24 cellular contexts compared by ENCODE assay signal in genomic region chr22:45919504-45920286, GRCh38. TPM values are rescaled to one million over a fixed set of nuclear protein-coding genes. Genes with fewer than 3 reads are reported as not detected.
DNase-seq lines count a peak whose midpoint lies in the region; FAIRE-seq lines count a peak whose summit lies in the region.
"Had no signal": no experiment of that assay in that cellular context is flagged by ENCODE, and none has a peak within 500 bp of the region (broad histone marks: within the 10 kb centered on the region; RNA-seq: fewer than 3 reads in every experiment).

No MANE protein-coding gene starts in this region.

- H2BK5ac ChIP-seq in trophoblast cell (ENCODE audit: low read depth, low read length, poor library complexity) = no peak overlapping the region

- H3K9ac ChIP-seq in trophoblast cell (ENCODE audit: low read length) = no peak overlapping the region

- H3K4me2 ChIP-seq in trophoblast cell (ENCODE audit: low read length) = no peak overlapping the region

- H2AFZ ChIP-seq in trophoblast cell (ENCODE audit: insufficient read depth, low read length, poor library complexity) = no peak overlapping the region

- no peak overlapping the region for H3K4ac ChIP-seq in trophoblast cell (ENCODE audit: low read depth, low read length)

- intact Hi-C loops in posterior vena cava (cut with DNase I) = no loop called here

- no peaks in the 10 kb centered on the region for H3K79me2 ChIP-seq in trophoblast cell (ENCODE audit: control insufficient read depth, insufficient read depth, low read length, poor library complexity)

- H3K27me3 ChIP-seq in trophoblast cell (ENCODE audit: insufficient read depth, low read length) = no peaks in the 10 kb centered on the region
- H3K27me3 ChIP-seq: SJSA1 had no signal

- no peak overlapping the region for H2BK12ac ChIP-seq in trophoblast cell (ENCODE audit: low read length)

- no peak overlapping the region for H3K27ac ChIP-seq in trophoblast cell (ENCODE audit: low read depth, low read length)
- H3K27ac ChIP-seq: SJSA1, thoracic aorta had no signal

- H3K23ac ChIP-seq in trophoblast cell (ENCODE audit: low read length) = no peak overlapping the region

- no peaks in the 10 kb centered on the region for H3K36me3 ChIP-seq in trophoblast cell (ENCODE audit: control insufficient read depth in 1 of 2, insufficient read depth in 2 of 2, low read length in 2 of 2)
- H3K36me3 ChIP-seq: SJSA1, thoracic aorta had no signal

- FAIRE-seq in RCC 7860 (lab: Jason Lieb, UNC) = no peak
- FAIRE-seq: endothelial cell of umbilical vein, GM12892, kidney had no signal

- no peak overlapping the region for H4K12ac ChIP-seq in trophoblast cell (ENCODE audit: low read depth, low read length)

- H4K91ac ChIP-seq in trophoblast cell (ENCODE audit: low read depth, low read length) = no peak overlapping the region

- H4K8ac ChIP-seq in trophoblast cell (ENCODE audit: low read depth, low read length) = no peak overlapping the region

- no peak overlapping the region for H2BK120ac ChIP-seq in trophoblast cell (ENCODE audit: insufficient read depth, low read length, poor library complexity)

- H2AK5ac ChIP-seq in trophoblast cell (ENCODE audit: low read length) = no peak overlapping the region

- H3K79me1 ChIP-seq in trophoblast cell (ENCODE audit: low read length) = no peaks in the 10 kb centered on the region

- H3K14ac ChIP-seq in trophoblast cell (ENCODE audit: low read length) = no peak overlapping the region

- no peak overlapping the region for H3K18ac ChIP-seq in trophoblast cell (ENCODE audit: low read length)

- DNase-seq in DMS53 (lab: John Stamatoyannopoulos, UW) = peak; percentile 81
- peak; percentile 17 for DNase-seq in RCC 7860 (ENCODE audit: low spot score)
- DNase-seq in glomerular visceral epithelial cell (ENCODE audit: extremely low spot score) = peak; percentile 55
- peak; percentile 48 to 70 for DNase-seq in trophoblast cell
- no peak for DNase-seq in activated CD8-positive, alpha-beta memory T cell treated with anti-CD3 and anti-CD28 coated beads, Interleukin-2, amount 50 U/mL, for 48 hours
- no peak for DNase-seq in posterior vena cava (ENCODE audit: low spot score)
- no peak for DNase-seq in C1 segment of cervical spinal cord (lab: John Stamatoyannopoulos, UW)
- DNase-seq in anterior cingulate cortex (lab: John Stamatoyannopoulos, UW) = no peak
- DNase-seq: activated CD8-positive, alpha-beta T cell treated with anti-CD3 and anti-CD28 coated beads for 36 hours; activated T-cell treated with anti-CD3 and anti-CD28 coated beads, Interleukin-2, amount 50 U/mL, for 1 hour; amniotic stem cell; CD8-positive, alpha-beta memory T cell; central memory CD4-positive, alpha-beta T cell; DND-41; hypothalamus; NCI-H1417 treated with DMSO at 0.1 percent for 48 hours; NCI-H524 treated with DMSO at 0.1 percent for 48 hours; stimulated activated CD4-positive, alpha-beta T cell treated with anti-CD3 and anti-CD28 coated beads, Interleukin-1b, Interleukin-23, amount 100 ng/mL, for 48 hours had no signal

- no CpG with 5 or more reads among the region's 15 CpGs for WGBS in trophoblast cell (ENCODE audit: extremely low coverage, insufficient coverage, insufficient read length)

- H3K4me3 ChIP-seq in trophoblast cell (ENCODE audit: low read depth, low read length) = no peak overlapping the region
- H3K4me3 ChIP-seq: SJSA1, thoracic aorta had no signal

- no peaks in the 10 kb centered on the region for H3K4me1 ChIP-seq in trophoblast cell (ENCODE audit: control insufficient read depth in 1 of 2, insufficient read depth in 2 of 2, low read length in 2 of 2)

- H3K9me3 ChIP-seq in trophoblast cell (ENCODE audit: insufficient read depth, low read depth, low read length) = no peaks in the 10 kb centered on the region
- H3K9me3 ChIP-seq: SJSA1, thoracic aorta had no signal

RNA-seq across cellular contexts. Expression of gene WNT7B, which starts 57.3 kb away (rescaled TPM):
- polyA plus RNA-seq in trophoblast cell (2013) = 5.9 and 6.1 TPM in 2 replicates
- total RNA-seq in posterior vena cava = not detected
- total RNA-seq: activated CD8-positive, alpha-beta T cell treated with anti-CD3 and anti-CD28 coated beads for 36 hours; CD8-positive, alpha-beta memory T cell; dermis microvascular lymphatic vessel endothelial cell; endothelial cell of umbilical vein; thoracic aorta had no signal
- polyA plus RNA-seq: CD8-positive, alpha-beta memory T cell; endothelial cell of umbilical vein had no signal

Comparison
In these comparisons a context has a peak if more than half of its experiments do, and no peak if none do; other contexts are left out.
1. DNase-seq: peak in DMS53 (single experiment), RCC 7860 (single experiment), glomerular visceral epithelial cell (single experiment) and trophoblast cell (2 of 2); none in activated CD8-positive, alpha-beta memory T cell treated with anti-CD3 and anti-CD28 coated beads, Interleukin-2, amount 50 U/mL, for 48 hours (single experiment), posterior vena cava (single experiment), C1 segment of cervical spinal cord (0 of 14) and anterior cingulate cortex (0 of 58).